In genomic region chr2:111209045-111209514, GRCh38 we compare ENCODE assay signal across 9 cellular contexts.
DNase-seq lines count a peak whose midpoint lies in the region; ATAC-seq and TF ChIP-seq lines count a peak whose summit lies in the region.
"Had no signal": no experiment of that assay in that cellular context is flagged by ENCODE, and none has a peak within 500 bp of the region (broad histone marks: within the 10 kb centered on the region; RNA-seq: fewer than 3 reads in every experiment).

No MANE protein-coding gene starts in this region.

- H3K27me3 ChIP-seq in RWPE2 (ENCODE audit: insufficient read depth, poor library complexity, severe bottlenecking): no peaks in the 10 kb centered on the region

- H3K27ac ChIP-seq in RWPE2 (ENCODE audit: poor library complexity, severe bottlenecking): no peak overlapping the region
- H3K27ac ChIP-seq: 22Rv1 had no signal

- ATAC-seq in HG02870 (IDR thresholded peaks at IDR 0.05; ENCODE audit: unreplicated experiment) (peak; percentile 97), RWPE2 (ENCODE audit: low read depth) (0 out of 3 replicates have a peak, but pooled peaks have one; percentile 25)

- no peak overlapping the region for H3K4me3 ChIP-seq in RWPE2 (ENCODE audit: severe bottlenecking)

- H3K9me3 ChIP-seq in RWPE2 (ENCODE audit: severe bottlenecking): peaks cover 5% of the 10 kb centered on the region

- DNase-seq in NCI-H2196 (lab: John Stamatoyannopoulos, UW; ENCODE audit: unreplicated experiment) (peak; percentile 16), NCI-H2196 treated with DMSO at 0.1 percent for 48 hours (lab: John Stamatoyannopoulos, UW; ENCODE audit: unreplicated experiment) (no peak), RWPE2 (ENCODE audit: low spot score) (no peak), kidney tubule cell (ENCODE audit: low spot score) (peak; percentile 81), activated gamma-delta T cell treated with Interleukin-2 at 50 U/mL for 16 hours (no peak), OCI-M2 (lab: John Stamatoyannopoulos, UW; ENCODE audit: unreplicated experiment) (no peak), foreskin melanocyte (no peak)

- no peaks in the 10 kb centered on the region for H3K4me1 ChIP-seq in RWPE2 (ENCODE audit: insufficient read depth, poor library complexity, severe bottlenecking)

- TF ChIP-seq CTCF in RWPE2 (IDR thresholded peaks at IDR 0.05; ENCODE audit: poor library complexity, severe bottlenecking): no peak

- 0 out of 2 replicates have a peak, but pooled peaks cover 4% of the 10 kb centered on the region for H3K36me3 ChIP-seq in RWPE2 (ENCODE audit: low read depth)

Comparison
In these comparisons a context has a peak if more than half of its experiments do, and no peak if none do; other contexts are left out.
1. DNase-seq: peak in NCI-H2196 (single experiment) and kidney tubule cell (single experiment); none in NCI-H2196 treated with DMSO at 0.1 percent for 48 hours (single experiment), RWPE2 (single experiment), activated gamma-delta T cell treated with Interleukin-2 at 50 U/mL for 16 hours (single experiment), OCI-M2 (single experiment) and foreskin melanocyte (single experiment).